Comparison of ENCODE assay signal across 16 cellular contexts in the genomic region with DNA sequence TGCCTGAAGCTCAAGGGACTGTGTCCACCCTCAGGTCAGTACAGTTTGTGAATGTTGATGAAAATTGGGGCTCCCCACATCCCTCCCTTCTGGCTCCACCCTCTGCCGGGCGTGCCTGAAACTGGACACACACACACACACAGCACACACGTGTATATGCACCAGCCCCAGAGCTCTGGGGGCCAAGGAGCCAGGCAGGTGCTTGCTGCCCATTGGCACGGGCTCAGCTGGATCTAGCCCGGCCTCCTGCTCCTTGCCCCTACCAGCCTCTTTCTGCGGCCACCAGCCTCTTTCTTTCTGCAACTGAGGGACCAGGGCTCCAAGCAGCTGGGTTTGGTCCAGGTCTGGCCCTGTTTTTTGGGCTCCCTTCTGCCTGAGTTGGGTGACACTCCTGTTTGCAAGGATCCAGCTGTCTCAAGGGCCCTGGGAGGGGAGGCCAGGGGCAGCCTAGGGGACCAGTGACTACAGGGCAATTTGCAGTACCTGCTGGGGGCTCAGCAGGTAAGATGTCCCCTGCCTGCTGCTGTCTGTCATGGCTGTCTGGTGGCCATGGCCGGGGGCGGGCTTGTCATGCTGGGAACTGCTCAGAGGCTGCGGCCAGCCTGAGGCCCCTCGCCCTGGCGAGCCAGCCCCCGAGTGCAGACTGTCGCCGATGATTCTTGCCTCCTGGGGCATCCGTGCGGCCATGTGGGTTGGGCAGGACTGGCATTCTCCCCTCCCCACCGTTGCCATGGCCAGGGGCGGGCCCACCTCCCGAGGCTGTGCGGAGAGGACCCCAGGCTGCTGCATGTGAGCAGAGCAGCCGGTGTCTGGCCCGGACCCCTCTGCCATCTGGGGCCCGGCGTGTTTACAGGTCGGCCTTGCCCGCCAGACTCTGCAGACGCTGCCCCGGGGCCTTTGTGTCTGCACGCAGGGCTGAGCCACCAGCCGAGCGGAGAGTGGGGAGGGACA. TPM values are rescaled to one million over a fixed set of nuclear protein-coding genes. Genes with fewer than 3 reads are reported as not detected.
DNase-seq lines count a peak whose midpoint lies in the region; ATAC-seq and TF ChIP-seq lines count a peak whose summit lies in the region.
"Had no signal": no experiment of that assay in that cellular context is flagged by ENCODE, and none has a peak within 500 bp of the region (broad histone marks: within the 10 kb centered on the region; RNA-seq: fewer than 3 reads in every experiment).

No MANE protein-coding gene starts in this region.

- H3K27ac Mint-ChIP-seq in MCF 10A (ENCODE audit: low read depth, unreplicated experiment) = peak overlapping the region; percentile 16
- H3K27ac Mint-ChIP-seq: activated CD8-positive, alpha-beta T cell treated with anti-CD3 and anti-CD28 coated beads, Interleukin-2, amount 10 ng/mL, durations not matched to agents 7 days and 5 days; nephron progenitor cell had no signal

- H3K27me3 ChIP-seq in mammary epithelial cell (ENCODE audit: insufficient read depth, low read length) (no peaks in the 10 kb centered on the region), uterus (no peaks in the 10 kb centered on the region)

- peaks cover 95% of the 10 kb centered on the region for H3K79me2 ChIP-seq in mammary epithelial cell (ENCODE audit: insufficient read depth, low read length)

- no peak for TF ChIP-seq POLR2A in uterus (IDR thresholded peaks at IDR 0.05)

- H3K9ac ChIP-seq in mammary epithelial cell (ENCODE audit: insufficient read depth, low read length) = no peak overlapping the region

- H3K27me3 Mint-ChIP-seq in MCF 10A (ENCODE audit: insufficient read depth, unreplicated experiment) = no peaks in the 10 kb centered on the region

- no peak for DNase-seq in MCF 10A (ENCODE audit: unreplicated experiment)
- no peak for DNase-seq in mammary epithelial cell
- DNase-seq in epithelial cell of prostate (ENCODE audit: low read depth, low spot score) = no peak
- peak; percentile 67 for DNase-seq in retina
- no peak for DNase-seq in uterus
- DNase-seq in middle frontal gyrus (ENCODE audit: extremely low spot score, low spot score) = no peak
- no peak for DNase-seq in KBM-7
- DNase-seq: activated CD8-positive, alpha-beta T cell treated with anti-CD3 and anti-CD28 coated beads, Interleukin-2, amount 10 ng/mL, durations not matched to agents 7 days and 5 days; NCI-H187; NCI-H524 treated with DMSO at 0.1 percent for 48 hours; nephron progenitor cell; PC-3; small intestine; stimulated activated naive CD4-positive, alpha-beta T cell; WERI-Rb-1 had no signal

- no peak overlapping the region for H3K4me2 ChIP-seq in mammary epithelial cell (ENCODE audit: insufficient read depth, low read depth, low read length)

- H3K36me3 ChIP-seq in mammary epithelial cell (ENCODE audit: insufficient read depth, low read length) (peaks cover 29% of the 10 kb centered on the region), uterus (no peaks in the 10 kb centered on the region)
- H3K36me3 ChIP-seq: WERI-Rb-1 had no signal

- no peak overlapping the region for H3K4me3 Mint-ChIP-seq in MCF 10A (ENCODE audit: unreplicated experiment)
- H3K4me3 Mint-ChIP-seq: activated CD8-positive, alpha-beta T cell treated with anti-CD3 and anti-CD28 coated beads, Interleukin-2, amount 10 ng/mL, durations not matched to agents 7 days and 5 days; nephron progenitor cell had no signal

- 33% methylated on average over 9 of the region's 31 CpGs for WGBS in mammary epithelial cell (ENCODE audit: low coverage, missing lambda C conversion rate)

- ATAC-seq in GM19455 (IDR thresholded peaks at IDR 0.05; ENCODE audit: unreplicated experiment) = no peak
- ATAC-seq: activated CD8-positive, alpha-beta T cell treated with anti-CD3 and anti-CD28 coated beads, Interleukin-2, amount 10 ng/mL, durations not matched to agents 7 days and 5 days; PC-3 had no signal

- no peak overlapping the region for H2AFZ ChIP-seq in mammary epithelial cell (ENCODE audit: low read depth, low read length)

- H3K4me3 ChIP-seq in mammary epithelial cell (replicated peaks in 1 of 3; ENCODE audit: insufficient read depth in 1 of 3, low read depth in 2 of 3, low read length in 3 of 3) (no peak overlapping the region), uterus (no peak overlapping the region)

- BruUV-seq in MCF 10A (replicated peaks; lab: Mats Ljungman, UMichigan) = no TSS peak
- no TSS peak for BruUV-seq in mammary epithelial cell (replicated peaks; lab: Mats Ljungman, UMichigan)

- H3K9me3 Mint-ChIP-seq in MCF 10A (ENCODE audit: unreplicated experiment) = no peaks in the 10 kb centered on the region
- H3K9me3 Mint-ChIP-seq: nephron progenitor cell had no signal

- no peak overlapping the region for H3K27ac ChIP-seq in mammary epithelial cell (ENCODE audit: insufficient read depth, low read depth, low read length)
- peak overlapping the region; percentile 96 for H3K27ac ChIP-seq in epithelial cell of prostate
- H3K27ac ChIP-seq in uterus = peak overlapping the region; percentile 99 to 100
- H3K27ac ChIP-seq: WERI-Rb-1 had no signal

- H4K20me1 ChIP-seq in mammary epithelial cell (ENCODE audit: insufficient read depth, low read length) = no peaks in the 10 kb centered on the region

- dilution Hi-C loops in mammary epithelial cell (cut with HindIII; ENCODE audit: low sequenced_read_pairs) = no loop called here

- in situ Hi-C loops in mammary epithelial cell (cut with MboI; ENCODE audit: low sequenced_read_pairs in 2 of 2) = no loop called here
- in situ Hi-C loops in KBM-7 (cut with MboI; ENCODE audit: low pct_unique_long_range_greater_than_20kb, low sequenced_read_pairs) = no loop called here

- H3K4me1 ChIP-seq in mammary epithelial cell (ENCODE audit: insufficient read depth, low read length) (peaks cover 81% of the 10 kb centered on the region), uterus (peaks cover 20 to 68% of the 10 kb centered on the region in 2 donors)

- CTCF ChIA-PET in MCF 10A (lab: Yijun Ruan, JAX) = interaction anchor here (1.4 kb wide), 1 partner anchor 93 kb away, joined by 5 read pairs; no protein-coding TSS in a partner anchor
- CTCF ChIA-PET in mammary epithelial cell (lab: Charles Lee; ENCODE audit: low non-redundant PET) = interaction anchor here (0.6 kb wide), 1 partner anchor 93 kb away, joined by 6 read pairs; no protein-coding TSS in a partner anchor

- peaks cover 18% of the 10 kb centered on the region for H3K4me1 Mint-ChIP-seq in MCF 10A (ENCODE audit: insufficient read depth, unreplicated experiment)

- POLR2A ChIA-PET in MCF 10A (lab: Yijun Ruan, JAX) = interaction anchor here (0.6 to 1.7 kb wide), 2 partner anchors 8 to 761 kb away, joined by 5 to 7 read pairs; no protein-coding TSS in a partner anchor

- H3K36me3 Mint-ChIP-seq in MCF 10A (ENCODE audit: insufficient read depth, unreplicated experiment) = peaks cover 76% of the 10 kb centered on the region

- intact Hi-C loops in MCF 10A (cut with micrococcal nuclease) (no loop called here), mammary epithelial cell (cut with micrococcal nuclease) (no loop called here), uterus (cut with DNase I; ENCODE audit: low total_unique reads) (no loop called here)

- H3K9me3 ChIP-seq in mammary epithelial cell (replicated peaks; ENCODE audit: insufficient read depth, low read length) (no peaks in the 10 kb centered on the region), uterus (no peaks in the 10 kb centered on the region)

- TF ChIP-seq CTCF in MCF 10A (IDR thresholded peaks at IDR 0.05; ENCODE audit: unreplicated experiment) (no peak), mammary epithelial cell (conservative IDR thresholded peaks at IDR 0.05 in 1 of 2, IDR thresholded peaks at IDR 0.05 in 1 of 2; ENCODE audit: extremely low read depth in 1 of 2, insufficient read depth in 1 of 2, low read depth in 1 of 2, low read length in 2 of 2) (no peak), uterus (IDR thresholded peaks at IDR 0.05) (no peak)

RNA-seq across cellular contexts. Expression of a gene that starts 51.5 kb away (rescaled TPM):
- 8.0 and 10.1 TPM in 2 replicates for total RNA-seq in MCF 10A (2022)
- 10 to 100 TPM; 10.3 to 15.5 TPM for total RNA-seq in mammary epithelial cell
- 7.4 TPM for polyA plus RNA-seq in mammary epithelial cell
- polyA minus RNA-seq in mammary epithelial cell = 46.3 TPM
- total RNA-seq in uterus = 10 to 100 TPM in 2 of 4 donors, 1 to 10 TPM in 2; 1.8 to 24.8 (median 14.0) TPM
